9 cellular contexts compared by ENCODE assay signal in genomic region chr2:239881561-239882320, GRCh38.
DNase-seq lines count a peak whose midpoint lies in the region; ATAC-seq and TF ChIP-seq lines count a peak whose summit lies in the region.
"Had no signal": no experiment of that assay in that cellular context is flagged by ENCODE, and none has a peak within 500 bp of the region (broad histone marks: within the 10 kb centered on the region; RNA-seq: fewer than 3 reads in every experiment).

No MANE protein-coding gene starts in this region.

- WGBS in gastroesophageal sphincter (ENCODE audit: low coverage in 1 of 2), 2 donors: 9% methylated on average over 7 of the region's 17 CpGs; no CpG with 5 or more reads in 1 of the 2 donors

- H3K36me3 ChIP-seq in gastroesophageal sphincter (no peaks in the 10 kb centered on the region), rectal smooth muscle tissue (ENCODE audit: control insufficient read depth, insufficient read depth, low read length) (no peaks in the 10 kb centered on the region)

- peak; percentile 64 for ATAC-seq in gastroesophageal sphincter
- ATAC-seq in HG03378 (IDR thresholded peaks at IDR 0.05; ENCODE audit: unreplicated experiment): no peak

- CTCF ChIA-PET in RWPE1 (lab: Yijun Ruan, JAX): no interaction called here

- H3K4me3 ChIP-seq in gastroesophageal sphincter: no peak overlapping the region
- H3K4me3 ChIP-seq in rectal smooth muscle tissue (ENCODE audit: low read length): no peak overlapping the region

- H3K27ac ChIP-seq in gastroesophageal sphincter (peak overlapping the region in 3 of 4 donors; percentile 52 to 68 (median 57)), rectal smooth muscle tissue (ENCODE audit: low read depth, low read length) (peak overlapping the region; percentile 47), RWPE1 (no peak overlapping the region)

- peaks cover 3 to 20% (median 9%) of the 10 kb centered on the region in 3 donors for H3K4me1 ChIP-seq in gastroesophageal sphincter
- H3K4me1 ChIP-seq in rectal smooth muscle tissue (ENCODE audit: control insufficient read depth, insufficient read depth, low read length): peaks cover 6% of the 10 kb centered on the region

- DNase-seq in ELF-1 (ENCODE audit: low read depth, low spot score) (peak; percentile 29), UCSD-AML1 (lab: John Stamatoyannopoulos, UW; ENCODE audit: unreplicated experiment) (peak; percentile 18), RWPE1 (ENCODE audit: low spot score) (no peak), DMS114 treated with DMSO at 0.1 percent for 48 hours (lab: John Stamatoyannopoulos, UW; ENCODE audit: unreplicated experiment) (no peak), foreskin melanocyte (no peak)
- DNase-seq: NCI-H524 treated with DMSO at 0.1 percent for 48 hours had no signal

- no peaks in the 10 kb centered on the region for H3K27me3 ChIP-seq in gastroesophageal sphincter
- H3K27me3 ChIP-seq in rectal smooth muscle tissue (ENCODE audit: control insufficient read depth, insufficient read depth, low read length): no peaks in the 10 kb centered on the region

- POLR2A ChIA-PET in RWPE1 (lab: Yijun Ruan, JAX; ENCODE audit: low non-redundant PET): no interaction called here

- no peak for TF ChIP-seq EP300 in gastroesophageal sphincter (IDR thresholded peaks at IDR 0.05)

- H3K9ac ChIP-seq in rectal smooth muscle tissue (ENCODE audit: low read length): no peak overlapping the region

- TF ChIP-seq CTCF in gastroesophageal sphincter (IDR thresholded peaks at IDR 0.05) (no peak), RWPE1 (conservative IDR thresholded peaks at IDR 0.05; ENCODE audit: low read depth) (no peak)

- peaks cover 0 to 34% (median 0%) of the 10 kb centered on the region in 3 donors for H3K9me3 ChIP-seq in gastroesophageal sphincter

- TF ChIP-seq POLR2A in gastroesophageal sphincter (IDR thresholded peaks at IDR 0.05): no peak

Comparison
In these comparisons a context has a peak if more than half of its experiments do, and no peak if none do; other contexts are left out.
1. DNase-seq: peak in ELF-1 (single experiment) and UCSD-AML1 (single experiment); none in RWPE1 (single experiment), DMS114 treated with DMSO at 0.1 percent for 48 hours (single experiment) and foreskin melanocyte (single experiment).